In the genomic region with DNA sequence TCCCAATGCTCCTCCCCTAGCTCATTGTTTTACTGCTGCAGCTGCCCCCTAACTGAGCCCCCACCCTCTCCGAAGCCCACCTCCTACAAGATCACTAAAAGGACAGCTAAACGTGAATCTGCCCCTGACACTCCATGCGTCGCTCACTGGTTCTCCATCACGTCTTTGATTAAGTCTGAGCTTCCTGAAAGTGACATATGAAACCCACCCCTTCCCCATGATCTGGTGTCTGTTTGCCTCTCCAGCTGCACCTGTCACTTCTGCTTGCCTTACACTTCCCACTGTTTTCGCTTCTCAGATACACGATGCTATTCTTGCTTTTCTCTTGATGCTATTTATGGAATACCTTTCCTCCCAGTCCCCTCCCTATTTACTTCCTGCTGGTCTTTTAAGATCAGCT, we compare ENCODE assay signal across 9 cellular contexts. TPM values are rescaled to one million over a fixed set of nuclear protein-coding genes. Genes with fewer than 3 reads are reported as not detected.
DNase-seq lines count a peak whose midpoint lies in the region; ATAC-seq and TF ChIP-seq lines count a peak whose summit lies in the region.
"Had no signal": no experiment of that assay in that cellular context is flagged by ENCODE, and none has a peak within 500 bp of the region (broad histone marks: within the 10 kb centered on the region; RNA-seq: fewer than 3 reads in every experiment).

No MANE protein-coding gene starts in this region.

- RAD21 ChIA-PET in HCT116 (lab: Charles Lee; ENCODE audit: low non-redundant PET in 1 of 2, low total read pairs in 2 of 2, uncharacterized antibody in 2 of 2, unreplicated experiment in 2 of 2), result interaction anchor here (0.6 to 1.4 kb wide), 6 partner anchors 108 to 1738 kb away, joined by 3 to 5 read pairs (median 3); no protein-coding TSS in a partner anchor

- TF ChIP-seq CTCF in HCT116 (IDR thresholded peaks at IDR 0.05 in 2 of 3, conservative IDR thresholded peaks at IDR 0.05 in 1 of 3; ENCODE audit: borderline replicate concordance in 1 of 3, insufficient read depth in 1 of 3, low read depth in 2 of 3, low read length in 2 of 3) (no peak), foreskin fibroblast (IDR thresholded peaks at IDR 0.05; ENCODE audit: low read depth, low read length) (no peak)

- no peak for ATAC-seq in HCT116
- no peak for ATAC-seq in GM21515 (IDR thresholded peaks at IDR 0.05; ENCODE audit: unreplicated experiment)

- H4K20me1 ChIP-seq in HCT116 (ENCODE audit: insufficient read depth), result no peaks in the 10 kb centered on the region

- no peaks in the 10 kb centered on the region for H3K9me3 ChIP-seq in HCT116 (ENCODE audit: control insufficient read depth in 1 of 2, insufficient read depth in 1 of 2, low read depth in 1 of 2, low read length in 2 of 2)

- intact Hi-C loops in HCT116 (cut with micrococcal nuclease), result loop anchor here (5.0 kb wide), 3 partner anchors 312 to 477 kb away; no protein-coding TSS in a partner anchor

- CTCF ChIA-PET in HCT116 (lab: Charles Lee), result interaction anchor here (1.1 to 5.4 kb wide), 7 partner anchors 163 to 1250 kb away, joined by 3 to 26 read pairs (median 4); a partner anchor contains a TSS

- no peak overlapping the region for H3K4me3 ChIP-seq in HCT116 (replicated peaks in 1 of 2; ENCODE audit: low read depth in 1 of 2, low read length in 2 of 2)
- no peak overlapping the region for H3K4me3 ChIP-seq in foreskin fibroblast (ENCODE audit: low read depth in 1 of 2, low read length in 2 of 2)
- H3K4me3 ChIP-seq: K562 had no signal

- H3K27me3 ChIP-seq in HCT116 (ENCODE audit: insufficient read depth, low read length), result no peaks in the 10 kb centered on the region

- no peak overlapping the region for H3K27ac ChIP-seq in HCT116 (ENCODE audit: low read depth, low read length)

- no TSS peak for BruUV-seq in HCT116 (replicated peaks; lab: Mats Ljungman, UMichigan)

- TF ChIP-seq POLR2A in HCT116 (IDR thresholded peaks at IDR 0.05; ENCODE audit: borderline replicate concordance, extremely low read depth, insufficient read depth, insufficient read length), result no peak

- POLR2A ChIA-PET in HCT116 (lab: Charles Lee), result no interaction called here

- DNase-seq in HCT116 (ENCODE audit: low read depth, low spot score), result no peak
- peak in 2 of 3 experiments; percentile 59 to 87 for DNase-seq in NCI-H1417 (lab: John Stamatoyannopoulos, UW)
- peak; percentile 48 for DNase-seq in NCI-H69 (lab: John Stamatoyannopoulos, UW)
- DNase-seq in myocyte (ENCODE audit: low read depth), result peak; percentile 10
- no peak for DNase-seq in foreskin fibroblast
- no peak for DNase-seq in GM19240 (ENCODE audit: insufficient read length, low spot score)
- DNase-seq: occipital lobe had no signal

- H2AFZ ChIP-seq in HCT116 (ENCODE audit: low read depth, low read length, poor library complexity, severe bottlenecking), result peak overlapping the region; percentile 87

- H3K9me2 ChIP-seq in HCT116 (ENCODE audit: insufficient read depth), result no peaks in the 10 kb centered on the region

- no peak for TF ChIP-seq RAD21 in HCT116 (IDR thresholded peaks at IDR 0.05; ENCODE audit: low read depth)

- peak overlapping the region; percentile 51; the same call in 1 of the 2 replicates for H3K4me2 ChIP-seq in HCT116 (ENCODE audit: low read length)

- no peaks in the 10 kb centered on the region for H3K36me3 ChIP-seq in HCT116 (ENCODE audit: control insufficient read depth in 1 of 2, insufficient read depth in 2 of 2, low read length in 2 of 2)

- peaks cover 0 to 8% of the 10 kb centered on the region in 2 experiments; a peak in 1 of 4 replicates for H3K4me1 ChIP-seq in HCT116 (ENCODE audit: control insufficient read depth in 1 of 2, insufficient read depth in 2 of 2, low read length in 2 of 2)

- no peaks in the 10 kb centered on the region for H3K79me2 ChIP-seq in HCT116 (ENCODE audit: insufficient read depth, low read length)

- H3K9ac ChIP-seq in HCT116 (ENCODE audit: low read length), result no peak overlapping the region

TF ChIP-seq in HCT116, 20 proteins besides CTCF, POLR2A, EP300 and RAD21:
- no peak for TF ChIP-seq ELF1 (IDR thresholded peaks at IDR 0.05; ENCODE audit: borderline replicate concordance, low read depth)
- no peak for TF ChIP-seq TCF7L2 (IDR thresholded peaks at IDR 0.05; ENCODE audit: borderline replicate concordance, extremely low read depth, insufficient read depth, insufficient read length)
- TF ChIP-seq FOSL1 (IDR thresholded peaks at IDR 0.05; ENCODE audit: low read depth), result no peak
- no peak for TF ChIP-seq ZNF274 (IDR thresholded peaks at IDR 0.05; ENCODE audit: low read depth, low read length)
- TF ChIP-seq SIN3A (IDR thresholded peaks at IDR 0.05; ENCODE audit: low read depth), result no peak
- no peak for TF ChIP-seq EGR1 (IDR thresholded peaks at IDR 0.05; ENCODE audit: low read depth)
- no peak for TF ChIP-seq POLR2AphosphoS5 (IDR thresholded peaks at IDR 0.05; ENCODE audit: low read depth, low read length)
- no peak for TF ChIP-seq CEBPB (IDR thresholded peaks at IDR 0.05; ENCODE audit: low read depth)
- no peak for TF ChIP-seq EZH2phosphoT487 (IDR thresholded peaks at IDR 0.05; ENCODE audit: borderline replicate concordance)
- TF ChIP-seq SP1 (IDR thresholded peaks at IDR 0.05; ENCODE audit: low read depth), result no peak
- TF ChIP-seq JUND (IDR thresholded peaks at IDR 0.05), result no peak

RNA-seq across cellular contexts. Expression of a gene that starts 8.0 kb away (rescaled TPM):
- total RNA-seq in HCT116 (2021; ENCODE audit: unreplicated experiment) (85.9 TPM), myocyte (0.42 and 0.70 TPM in 2 replicates)
- polyA plus RNA-seq in HCT116 (2012), result 41.4 and 43.8 TPM in 2 replicates
- 0.62 TPM for polyA plus RNA-seq in myocyte (2012)

RNA-seq across cellular contexts. Expression of a gene that starts 46.5 kb away (rescaled TPM):
- total RNA-seq in HCT116 (2021; ENCODE audit: unreplicated experiment) (3.8 TPM), myocyte (0.03 and 0.05 TPM in 2 replicates)
- 4.0 and 4.4 TPM in 2 replicates for polyA plus RNA-seq in HCT116 (2012)
- polyA plus RNA-seq in myocyte (2012), result 0.03 TPM

Comparison
In these comparisons a context has a peak if more than half of its experiments do, and no peak if none do; other contexts are left out.
1. DNase-seq: peak in NCI-H1417 (2 of 3), NCI-H69 (single experiment) and myocyte (single experiment); none in HCT116 (single experiment), foreskin fibroblast (0 of 2) and GM19240 (single experiment).
2. RNA of a gene that starts 8.0 kb away (total RNA-seq): 85.9 TPM in HCT116 (single experiment); 0.42 to 0.70 TPM in myocyte; every median in the first group is over 10 times any median in the second.